In the genomic region with DNA sequence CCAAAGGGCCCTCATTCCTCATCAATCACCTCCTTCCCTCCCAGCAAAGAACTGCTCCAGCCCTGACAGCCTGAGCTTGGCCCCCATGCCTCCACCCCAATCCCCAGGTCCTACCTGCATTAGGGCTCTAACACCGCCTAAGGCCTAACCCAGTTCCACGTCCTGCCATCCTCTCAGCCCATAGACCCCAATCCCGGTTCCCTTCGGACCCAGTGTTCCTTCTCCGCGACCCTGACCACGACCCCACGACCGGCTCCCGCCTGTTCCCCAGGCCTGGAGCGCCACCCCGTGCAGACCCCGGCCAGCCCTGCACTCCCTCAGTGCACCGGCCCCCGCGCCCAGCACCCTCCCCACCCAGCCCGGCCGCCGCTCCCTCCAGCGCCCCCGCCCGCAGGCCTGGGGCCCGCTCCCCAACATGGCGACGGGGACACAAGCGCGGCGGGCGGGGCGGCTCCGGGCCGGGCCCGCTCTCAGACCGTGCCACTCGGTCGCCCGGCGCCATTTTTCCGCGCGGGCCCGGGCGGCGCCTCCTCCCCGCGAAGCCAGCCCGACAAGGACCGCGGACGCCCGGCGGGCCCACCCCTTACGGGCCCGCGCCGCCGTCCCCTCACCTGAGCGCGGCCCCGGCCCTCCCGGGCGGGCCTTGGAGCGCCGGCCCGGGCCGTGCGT, we compare ENCODE assay signal across 2 cellular contexts.
TF ChIP-seq lines count a peak whose summit lies in the region.

No MANE protein-coding gene starts in this region.

TF ChIP-seq in GM23338, 12 proteins besides CTCF, POLR2A, EP300 and RAD21 (continued from another document):
- TF ChIP-seq, protein P1, sequence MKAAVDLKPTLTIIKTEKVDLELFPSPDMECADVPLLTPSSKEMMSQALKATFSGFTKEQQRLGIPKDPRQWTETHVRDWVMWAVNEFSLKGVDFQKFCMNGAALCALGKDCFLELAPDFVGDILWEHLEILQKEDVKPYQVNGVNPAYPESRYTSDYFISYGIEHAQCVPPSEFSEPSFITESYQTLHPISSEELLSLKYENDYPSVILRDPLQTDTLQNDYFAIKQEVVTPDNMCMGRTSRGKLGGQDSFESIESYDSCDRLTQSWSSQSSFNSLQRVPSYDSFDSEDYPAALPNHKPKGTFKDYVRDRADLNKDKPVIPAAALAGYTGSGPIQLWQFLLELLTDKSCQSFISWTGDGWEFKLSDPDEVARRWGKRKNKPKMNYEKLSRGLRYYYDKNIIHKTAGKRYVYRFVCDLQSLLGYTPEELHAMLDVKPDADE (IDR thresholded peaks at IDR 0.05) = no peak
- TF ChIP-seq CREB1 (CRISPR knock-in tag; IDR thresholded peaks at IDR 0.05; ENCODE audit: low read depth) = no peak
- TF ChIP-seq JUNB (IDR thresholded peaks at IDR 0.05; ENCODE audit: unreplicated experiment) = no peak

TF ChIP-seq in K562, 482 proteins besides CTCF, POLR2A, EP300 and RAD21 (continued from another document and continues in another):
- peak; percentile 48; the same call in 1 of the 2 replicates for TF ChIP-seq CEBPG (CRISPR knock-in tag; IDR thresholded peaks at IDR 0.05)
- no peak for TF ChIP-seq CEBPG (tag; conservative IDR thresholded peaks at IDR 0.05 in 1 of 2, IDR thresholded peaks at IDR 0.05 in 1 of 2)
- TF ChIP-seq, protein P2, sequence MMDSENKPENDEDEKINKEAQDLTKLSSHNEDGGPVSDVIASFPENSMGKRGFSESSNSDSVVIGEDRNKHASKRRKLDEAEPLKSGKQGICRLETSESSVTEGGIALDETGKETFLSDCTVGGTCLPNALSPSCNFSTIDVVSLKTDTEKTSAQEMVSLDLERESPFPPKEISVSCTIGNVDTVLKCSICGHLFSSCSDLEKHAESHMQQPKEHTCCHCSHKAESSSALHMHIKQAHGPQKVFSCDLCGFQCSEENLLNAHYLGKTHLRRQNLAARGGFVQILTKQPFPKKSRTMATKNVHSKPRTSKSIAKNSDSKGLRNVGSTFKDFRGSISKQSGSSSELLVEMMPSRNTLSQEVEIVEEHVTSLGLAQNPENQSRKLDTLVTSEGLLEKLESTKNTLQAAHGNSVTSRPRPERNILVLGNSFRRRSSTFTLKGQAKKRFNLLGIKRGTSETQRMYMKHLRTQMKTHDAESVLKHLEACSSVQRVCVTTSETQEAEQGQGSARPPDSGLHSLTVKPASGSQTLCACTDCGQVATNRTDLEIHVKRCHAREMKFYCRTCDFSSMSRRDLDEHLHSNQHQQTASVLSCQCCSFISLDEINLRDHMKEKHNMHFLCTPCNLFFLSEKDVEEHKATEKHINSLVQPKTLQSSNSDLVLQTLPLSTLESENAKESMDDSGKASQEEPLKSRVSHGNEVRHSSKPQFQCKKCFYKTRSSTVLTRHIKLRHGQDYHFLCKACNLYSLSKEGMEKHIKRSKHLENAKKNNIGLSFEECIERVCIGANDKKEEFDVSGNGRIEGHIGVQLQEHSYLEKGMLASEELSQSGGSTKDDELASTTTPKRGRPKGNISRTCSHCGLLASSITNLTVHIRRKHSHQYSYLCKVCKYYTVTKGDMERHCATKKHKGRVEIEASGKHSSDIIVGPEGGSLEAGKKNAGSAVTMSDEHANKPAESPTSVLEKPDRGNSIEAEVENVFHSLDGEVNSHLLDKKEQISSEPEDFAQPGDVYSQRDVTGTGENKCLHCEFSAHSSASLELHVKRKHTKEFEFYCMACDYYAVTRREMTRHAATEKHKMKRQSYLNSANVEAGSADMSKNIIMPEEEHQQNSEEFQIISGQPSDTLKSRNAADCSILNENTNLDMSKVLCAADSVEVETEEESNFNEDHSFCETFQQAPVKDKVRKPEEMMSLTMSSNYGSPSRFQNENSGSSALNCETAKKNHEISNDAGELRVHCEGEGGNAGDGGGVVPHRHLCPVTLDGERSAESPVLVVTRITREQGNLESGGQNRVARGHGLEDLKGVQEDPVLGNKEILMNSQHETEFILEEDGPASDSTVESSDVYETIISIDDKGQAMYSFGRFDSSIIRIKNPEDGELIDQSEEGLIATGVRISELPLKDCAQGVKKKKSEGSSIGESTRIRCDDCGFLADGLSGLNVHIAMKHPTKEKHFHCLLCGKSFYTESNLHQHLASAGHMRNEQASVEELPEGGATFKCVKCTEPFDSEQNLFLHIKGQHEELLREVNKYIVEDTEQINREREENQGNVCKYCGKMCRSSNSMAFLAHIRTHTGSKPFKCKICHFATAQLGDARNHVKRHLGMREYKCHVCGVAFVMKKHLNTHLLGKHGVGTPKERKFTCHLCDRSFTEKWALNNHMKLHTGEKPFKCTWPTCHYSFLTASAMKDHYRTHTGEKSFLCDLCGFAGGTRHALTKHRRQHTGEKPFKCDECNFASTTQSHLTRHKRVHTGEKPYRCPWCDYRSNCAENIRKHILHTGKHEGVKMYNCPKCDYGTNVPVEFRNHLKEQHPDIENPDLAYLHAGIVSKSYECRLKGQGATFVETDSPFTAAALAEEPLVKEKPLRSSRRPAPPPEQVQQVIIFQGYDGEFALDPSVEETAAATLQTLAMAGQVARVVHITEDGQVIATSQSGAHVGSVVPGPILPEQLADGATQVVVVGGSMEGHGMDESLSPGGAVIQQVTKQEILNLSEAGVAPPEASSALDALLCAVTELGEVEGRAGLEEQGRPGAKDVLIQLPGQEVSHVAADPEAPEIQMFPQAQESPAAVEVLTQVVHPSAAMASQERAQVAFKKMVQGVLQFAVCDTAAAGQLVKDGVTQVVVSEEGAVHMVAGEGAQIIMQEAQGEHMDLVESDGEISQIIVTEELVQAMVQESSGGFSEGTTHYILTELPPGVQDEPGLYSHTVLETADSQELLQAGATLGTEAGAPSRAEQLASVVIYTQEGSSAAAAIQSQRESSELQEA (IDR thresholded peaks at IDR 0.05; ENCODE audit: low read depth) = peak; percentile 53; the same call in 1 of the 2 replicates
- TF ChIP-seq ERF (CRISPR knock-in tag; IDR thresholded peaks at IDR 0.05) = peak; percentile 40; the same call in 1 of the 2 replicates
- TF ChIP-seq, protein P3, sequence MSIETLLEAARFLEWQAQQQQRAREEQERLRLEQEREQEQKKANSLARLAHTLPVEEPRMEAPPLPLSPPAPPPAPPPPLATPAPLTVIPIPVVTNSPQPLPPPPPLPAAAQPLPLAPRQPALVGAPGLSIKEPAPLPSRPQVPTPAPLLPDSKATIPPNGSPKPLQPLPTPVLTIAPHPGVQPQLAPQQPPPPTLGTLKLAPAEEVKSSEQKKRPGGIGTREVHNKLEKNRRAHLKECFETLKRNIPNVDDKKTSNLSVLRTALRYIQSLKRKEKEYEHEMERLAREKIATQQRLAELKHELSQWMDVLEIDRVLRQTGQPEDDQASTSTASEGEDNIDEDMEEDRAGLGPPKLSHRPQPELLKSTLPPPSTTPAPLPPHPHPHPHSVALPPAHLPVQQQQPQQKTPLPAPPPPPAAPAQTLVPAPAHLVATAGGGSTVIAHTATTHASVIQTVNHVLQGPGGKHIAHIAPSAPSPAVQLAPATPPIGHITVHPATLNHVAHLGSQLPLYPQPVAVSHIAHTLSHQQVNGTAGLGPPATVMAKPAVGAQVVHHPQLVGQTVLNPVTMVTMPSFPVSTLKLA (conservative IDR thresholded peaks at IDR 0.05) = peak in 1 of 2 experiments; percentile 20; a peak in 1 of 4 replicates
- TF ChIP-seq HDAC1 (IDR thresholded peaks at IDR 0.05) = peak in 1 of 2 experiments; percentile 61; a peak in 2 of 4 replicates
- TF ChIP-seq AFF1 (IDR thresholded peaks at IDR 0.05; ENCODE audit: low read depth in 1 of 2, partially characterized antibody in 2 of 2) = peak in 1 of 2 experiments; percentile 5
- TF ChIP-seq HMGXB4 (CRISPR knock-in tag; IDR thresholded peaks at IDR 0.05) = peak; percentile 77; the same call in 1 of the 2 replicates
- peak; percentile 96; the same call in 1 of the 2 replicates for TF ChIP-seq PHF8 (IDR thresholded peaks at IDR 0.05; ENCODE audit: borderline replicate concordance, low read length)
- TF ChIP-seq CXXC5 (CRISPR knock-in tag; IDR thresholded peaks at IDR 0.05) = 0 out of 2 replicates have a peak, but pooled peaks have one; percentile 66
- TF ChIP-seq SMAD1 (IDR thresholded peaks at IDR 0.05; ENCODE audit: low read depth, low read length, partially characterized antibody) = peak; percentile 15
- no peak for TF ChIP-seq WHSC1 (IDR thresholded peaks at IDR 0.05; ENCODE audit: low read length)
- no peak for TF ChIP-seq NUFIP1 (IDR thresholded peaks at IDR 0.05; ENCODE audit: partially characterized antibody)
- TF ChIP-seq SMAD3 (CRISPR knock-in tag; conservative IDR thresholded peaks at IDR 0.05) = no peak
- TF ChIP-seq ATF4 (CRISPR knock-in tag; IDR thresholded peaks at IDR 0.05) = no peak
- no peak for TF ChIP-seq CEBPB (tag; IDR thresholded peaks at IDR 0.05)
- TF ChIP-seq MYC (IDR thresholded peaks at IDR 0.05; ENCODE audit: low read depth, low read length) = peak; percentile 52; the same call in 1 of the 2 replicates
- TF ChIP-seq MYC (CRISPR knock-in tag; IDR thresholded peaks at IDR 0.05; ENCODE audit: borderline replicate concordance, low read depth) = no peak
- peak; percentile 76 for TF ChIP-seq HMGN3 (IDR thresholded peaks at IDR 0.05; ENCODE audit: borderline replicate concordance, extremely low read depth, insufficient read length, low read depth, low read length)
- peak; percentile 63; the same call in 1 of the 2 replicates for TF ChIP-seq ZBTB9 (CRISPR knock-in tag; IDR thresholded peaks at IDR 0.05)
- TF ChIP-seq, protein P4, sequence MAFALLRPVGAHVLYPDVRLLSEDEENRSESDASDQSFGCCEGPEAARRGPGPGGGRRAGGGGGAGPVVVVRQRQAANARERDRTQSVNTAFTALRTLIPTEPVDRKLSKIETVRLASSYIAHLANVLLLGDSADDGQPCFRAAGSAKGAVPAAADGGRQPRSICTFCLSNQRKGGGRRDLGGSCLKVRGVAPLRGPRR (CRISPR knock-in tag; IDR thresholded peaks at IDR 0.05) = no peak
- no peak for TF ChIP-seq ZNF311 (CRISPR knock-in tag; IDR thresholded peaks at IDR 0.05)
- 0 out of 2 replicates have a peak, but pooled peaks have one; percentile 50 for TF ChIP-seq GTF2A2 (tag; IDR thresholded peaks at IDR 0.05)
- TF ChIP-seq CHD2 (IDR thresholded peaks at IDR 0.05; ENCODE audit: low read depth, low read length) = 0 out of 2 replicates have a peak, but pooled peaks have one; percentile 6
- TF ChIP-seq MBD2 (IDR thresholded peaks at IDR 0.05; ENCODE audit: borderline replicate concordance, low read depth) = no peak
- peak; percentile 76 for TF ChIP-seq ZFX (CRISPR knock-in tag; IDR thresholded peaks at IDR 0.05)
- TF ChIP-seq TEAD4 (IDR thresholded peaks at IDR 0.05; ENCODE audit: low read length) = no peak
- peak; percentile 84; the same call in 1 of the 2 replicates for TF ChIP-seq TEAD4 (CRISPR knock-in tag; IDR thresholded peaks at IDR 0.05; ENCODE audit: borderline replicate concordance)
- TF ChIP-seq TBP (optimal IDR thresholded peaks at IDR 0.05; ENCODE audit: low read depth, low read length) = peak; percentile 68
- peak; percentile 79 to 81; a peak in 3 of 4 replicates for TF ChIP-seq NONO (IDR thresholded peaks at IDR 0.05; ENCODE audit: low read depth in 2 of 2, low read length in 1 of 2)
- peak; percentile 10; the same call in 1 of the 2 replicates for TF ChIP-seq FOSL1 (tag; conservative IDR thresholded peaks at IDR 0.05)
- TF ChIP-seq CCNT2 (IDR thresholded peaks at IDR 0.05; ENCODE audit: borderline replicate concordance, extremely low read depth, insufficient read length, low read depth, low read length) = peak; percentile 44
- 0 out of 4 replicates have a peak, but pooled peaks of 1 of the 2 experiments have one; percentile 37 for TF ChIP-seq SIN3A (IDR thresholded peaks at IDR 0.05; ENCODE audit: borderline replicate concordance in 2 of 2, control insufficient read depth in 1 of 2, low read depth in 2 of 2, low read length in 2 of 2)
